Comparison of ENCODE assay signal across 3 cellular contexts in genomic region chr13:46745062-46745461, GRCh38.
TF ChIP-seq lines count a peak whose summit lies in the region.

No MANE protein-coding gene starts in this region.

TF ChIP-seq in HepG2, 621 proteins besides CTCF, POLR2A, EP300 and RAD21:
- TF ChIP-seq HHEX (CRISPR knock-in tag; IDR thresholded peaks at IDR 0.05) (no peak), ZBTB40 (IDR thresholded peaks at IDR 0.05) (peak; percentile 8; the same call in 1 of the 2 replicates), ZBTB40 (CRISPR knock-in tag; IDR thresholded peaks at IDR 0.05) (peak; percentile 94)

TF ChIP-seq in GM12891, 5 proteins besides CTCF, POLR2A, EP300 and RAD21:
- TF ChIP-seq TAF1 (IDR thresholded peaks at IDR 0.05; ENCODE audit: low read depth, low read length) (no peak), POLR2AphosphoS5 (IDR thresholded peaks at IDR 0.05; ENCODE audit: low read depth, low read length) (peak; percentile 47; the same call in 1 of the 2 replicates)

TF ChIP-seq in K562, 482 proteins besides CTCF, POLR2A, EP300 and RAD21:
- no peak for TF ChIP-seq SRSF7 (optimal IDR thresholded peaks at IDR 0.05; ENCODE audit: low read depth, low read length)
- peak; percentile 75 for TF ChIP-seq ZBTB40 (IDR thresholded peaks at IDR 0.05)
- TF ChIP-seq ZBTB40 (CRISPR knock-in tag; IDR thresholded peaks at IDR 0.05), result peak; percentile 38; the same call in 1 of the 2 replicates
